ENCODE assay signal across 2 cellular contexts in genomic region chr11:65065898-65066297, GRCh38.
TF ChIP-seq lines count a peak whose summit lies in the region.

No MANE protein-coding gene starts in this region.

TF ChIP-seq in HepG2, 621 proteins besides CTCF, POLR2A, EP300 and RAD21 (continues in another document):
- TF ChIP-seq HNRNPH1 (optimal IDR thresholded peaks at IDR 0.05; ENCODE audit: low read depth, low read length) (peak; percentile 25), ZNF780A (CRISPR knock-in tag; IDR thresholded peaks at IDR 0.05) (no peak), MTF2 (CRISPR knock-in tag; IDR thresholded peaks at IDR 0.05; ENCODE audit: borderline replicate concordance) (no peak), GABPA (IDR thresholded peaks at IDR 0.05; ENCODE audit: low read depth, low read length) (no peak), GABPA (CRISPR knock-in tag; IDR thresholded peaks at IDR 0.05; ENCODE audit: low read depth) (peak; percentile 12; the same call in 1 of the 2 replicates), IKZF5 (CRISPR knock-in tag; IDR thresholded peaks at IDR 0.05) (0 out of 2 replicates have a peak, but pooled peaks have one; percentile 12), NONO (IDR thresholded peaks at IDR 0.05) (no peak), NONO (CRISPR knock-in tag; conservative IDR thresholded peaks at IDR 0.05) (0 out of 2 replicates have a peak, but pooled peaks have one; percentile 35), THAP8 (CRISPR knock-in tag; IDR thresholded peaks at IDR 0.05; ENCODE audit: borderline replicate concordance) (no peak), ZNF546 (CRISPR knock-in tag; conservative IDR thresholded peaks at IDR 0.05) (no peak), ZSCAN21 (CRISPR knock-in tag; IDR thresholded peaks at IDR 0.05; ENCODE audit: borderline replicate concordance) (0 out of 2 replicates have a peak, but pooled peaks have one; percentile 45), NR2F6 (IDR thresholded peaks at IDR 0.05) (0 out of 2 replicates have a peak, but pooled peaks have one; percentile 33), NR2F6 (CRISPR knock-in tag; IDR thresholded peaks at IDR 0.05) (no peak), SMARCE1 (IDR thresholded peaks at IDR 0.05; ENCODE audit: borderline replicate concordance) (no peak), ZNF430 (CRISPR knock-in tag; IDR thresholded peaks at IDR 0.05) (peak; percentile 54; the same call in 1 of the 2 replicates), MTERF4 (CRISPR knock-in tag; IDR thresholded peaks at IDR 0.05) (0 out of 2 replicates have a peak, but pooled peaks have one; percentile 10), HNF4A (CRISPR knock-in tag; IDR thresholded peaks at IDR 0.05) (peak; percentile 53), KDM6A (CRISPR knock-in tag; IDR thresholded peaks at IDR 0.05; ENCODE audit: low read depth) (peak; percentile 28; the same call in 1 of the 2 replicates), MAX (IDR thresholded peaks at IDR 0.05) (peak; percentile 11; the same call in 1 of the 2 replicates), PCBP1 (IDR thresholded peaks at IDR 0.05; ENCODE audit: borderline replicate concordance, low read depth, low read length) (no peak), ZBTB43 (CRISPR knock-in tag; conservative IDR thresholded peaks at IDR 0.05) (no peak), HOXA3 (CRISPR knock-in tag; IDR thresholded peaks at IDR 0.05) (peak; percentile 23; the same call in 1 of the 2 replicates), BATF2 (CRISPR knock-in tag; IDR thresholded peaks at IDR 0.05) (no peak), GTF2F1 (IDR thresholded peaks at IDR 0.05; ENCODE audit: low read length) (no peak), ZNF292 (CRISPR knock-in tag; IDR thresholded peaks at IDR 0.05; ENCODE audit: borderline replicate concordance, low read depth) (0 out of 2 replicates have a peak, but pooled peaks have one; percentile 43), ZNF282 (IDR thresholded peaks at IDR 0.05; ENCODE audit: partially characterized antibody) (no peak), ZNF747 (CRISPR knock-in tag; IDR thresholded peaks at IDR 0.05; ENCODE audit: borderline replicate concordance) (no peak), GMEB1 (CRISPR knock-in tag; IDR thresholded peaks at IDR 0.05; ENCODE audit: borderline replicate concordance) (0 out of 2 replicates have a peak, but pooled peaks have one; percentile 15)

TF ChIP-seq in WTC11, 78 proteins besides CTCF, POLR2A, EP300 and RAD21:
- TF ChIP-seq KAT7 (CRISPR knock-in tag; IDR thresholded peaks at IDR 0.05; ENCODE audit: borderline replicate concordance), result no peak
- no peak for TF ChIP-seq EMX1 (CRISPR knock-in tag; IDR thresholded peaks at IDR 0.05)
- no peak for TF ChIP-seq FOXP4 (CRISPR knock-in tag; IDR thresholded peaks at IDR 0.05)
- no peak for TF ChIP-seq NR2C2 (CRISPR knock-in tag; IDR thresholded peaks at IDR 0.05)
- TF ChIP-seq SOX15 (CRISPR knock-in tag; IDR thresholded peaks at IDR 0.05), result no peak
- TF ChIP-seq ZNF219 (CRISPR knock-in tag; IDR thresholded peaks at IDR 0.05; ENCODE audit: borderline replicate concordance), result no peak
- no peak for TF ChIP-seq NR3C1 (CRISPR knock-in tag; conservative IDR thresholded peaks at IDR 0.05; ENCODE audit: low read depth)
